ENCODE assay signal across 1 cellular context in the genomic region with DNA sequence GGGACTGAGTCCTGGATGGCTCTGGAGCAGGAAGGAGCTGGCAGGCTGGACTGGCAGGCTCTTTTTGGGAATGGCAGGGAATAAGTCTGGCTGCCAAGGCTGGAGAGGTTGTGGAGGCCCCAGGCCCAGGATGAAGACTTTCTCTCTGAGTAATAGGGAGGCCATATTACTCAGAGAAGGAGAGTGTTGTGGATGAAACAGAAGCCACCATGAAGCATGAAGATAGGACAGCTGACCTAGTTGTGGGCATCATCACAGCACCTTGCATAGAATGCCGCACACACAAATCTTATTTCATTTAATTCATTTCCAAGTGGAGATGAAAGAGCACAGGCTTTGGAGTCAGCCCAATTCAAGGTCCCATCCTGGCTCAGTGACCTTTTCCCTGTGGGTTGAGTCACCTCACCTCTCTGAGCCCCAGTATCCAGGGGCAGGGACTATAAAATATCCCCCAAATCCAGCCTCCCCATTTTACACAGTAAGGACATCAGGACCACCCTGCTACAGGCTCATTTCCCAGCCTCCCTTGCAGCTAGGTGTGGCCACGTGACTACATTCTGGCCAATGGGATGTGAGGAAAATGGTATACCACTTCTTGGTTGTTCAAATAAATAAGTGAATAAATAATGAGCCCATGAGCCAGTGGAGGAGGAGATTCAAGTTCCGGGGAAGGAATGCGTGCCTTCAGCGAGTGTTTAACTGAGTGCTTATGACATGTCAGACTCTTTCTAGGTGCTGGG.
TF ChIP-seq lines count a peak whose summit lies in the region.

No MANE protein-coding gene starts in this region.

TF ChIP-seq in WTC11, 78 proteins besides CTCF, POLR2A, EP300 and RAD21:
- TF ChIP-seq, protein P1, sequence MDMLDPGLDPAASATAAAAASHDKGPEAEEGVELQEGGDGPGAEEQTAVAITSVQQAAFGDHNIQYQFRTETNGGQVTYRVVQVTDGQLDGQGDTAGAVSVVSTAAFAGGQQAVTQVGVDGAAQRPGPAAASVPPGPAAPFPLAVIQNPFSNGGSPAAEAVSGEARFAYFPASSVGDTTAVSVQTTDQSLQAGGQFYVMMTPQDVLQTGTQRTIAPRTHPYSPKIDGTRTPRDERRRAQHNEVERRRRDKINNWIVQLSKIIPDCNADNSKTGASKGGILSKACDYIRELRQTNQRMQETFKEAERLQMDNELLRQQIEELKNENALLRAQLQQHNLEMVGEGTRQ (CRISPR knock-in tag; IDR thresholded peaks at IDR 0.05): 0 out of 2 replicates have a peak, but pooled peaks have one; percentile 14
- TF ChIP-seq AFF4 (CRISPR knock-in tag; IDR thresholded peaks at IDR 0.05; ENCODE audit: borderline replicate concordance) (no peak), SP1 (CRISPR knock-in tag; conservative IDR thresholded peaks at IDR 0.05) (no peak)
